Comparison of ENCODE assay signal across 25 cellular contexts in the genomic region with DNA sequence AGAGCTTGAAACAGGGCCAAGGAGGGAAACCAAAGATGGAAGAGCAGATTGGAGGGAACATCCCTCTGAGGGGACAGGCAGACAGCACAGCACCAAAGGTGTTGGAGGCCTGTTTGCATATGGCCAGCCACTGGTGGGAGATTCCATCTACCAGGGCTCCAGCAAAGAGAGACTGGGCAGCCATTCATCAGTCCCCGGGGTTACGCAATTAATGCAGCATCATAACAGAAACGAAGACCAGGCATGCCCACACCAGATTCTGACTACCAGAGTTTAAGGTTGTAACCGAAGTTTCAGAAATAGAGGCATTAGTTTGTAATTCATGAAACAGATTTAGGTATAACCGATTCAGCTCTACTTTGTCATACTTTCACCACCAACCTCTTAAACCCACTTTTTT. TPM values are rescaled to one million over a fixed set of nuclear protein-coding genes. Genes with fewer than 3 reads are reported as not detected.
"Had no signal": no experiment of that assay in that cellular context is flagged by ENCODE, and none has a peak within 500 bp of the region (broad histone marks: within the 10 kb centered on the region; RNA-seq: fewer than 3 reads in every experiment).

No MANE protein-coding gene starts in this region.

- H3K4me3 ChIP-seq: adrenal gland, Peyer's patch, SJSA1 had no signal

- H3K36me3 Mint-ChIP-seq: activated naive CD8-positive, alpha-beta T cell treated with anti-CD3 and anti-CD28 coated beads, Interleukin-2, amount 10 ng/mL, durations not matched to agents 7 days and 5 days; WTC11 had no signal

- H3K4me1 ChIP-seq: adrenal gland, Peyer's patch had no signal

- H3K9me3 ChIP-seq: adrenal gland, Peyer's patch, SJSA1 had no signal

- H3K4me3 Mint-ChIP-seq: activated CD8-positive, alpha-beta T cell treated with anti-CD3 and anti-CD28 coated beads, Interleukin-2, amount 10 ng/mL, durations not matched to agents 7 days and 5 days; activated naive CD8-positive, alpha-beta T cell treated with anti-CD3 and anti-CD28 coated beads, Interleukin-2, amount 10 ng/mL, durations not matched to agents 7 days and 5 days; WTC11 had no signal

- DNase-seq: activated CD4-positive, alpha-beta T cell treated with anti-CD3 and anti-CD28 coated beads for 48 hours; activated CD4-positive, alpha-beta T cell treated with anti-CD3 and anti-CD28 coated beads, Interleukin-2, amount 50 U/mL, for 4 hours; activated CD4-positive, CD25-positive, alpha-beta regulatory T cell treated with anti-CD3 and anti-CD28 coated beads, Interleukin-2, amount 50 U/mL, for 72 hours; activated CD8-positive, alpha-beta memory T cell treated with anti-CD3 and anti-CD28 coated beads, Interleukin-2, amount 50 U/mL, for 48 hours; activated CD8-positive, alpha-beta T cell treated with anti-CD3 and anti-CD28 coated beads, Interleukin-2, amount 10 ng/mL, durations not matched to agents 7 days and 5 days; activated naive CD4-positive, alpha-beta T cell treated with anti-CD3 and anti-CD28 coated beads, Interleukin-2, amount 50 U/mL, for 16 hours; activated naive CD8-positive, alpha-beta T cell treated with anti-CD3 and anti-CD28 coated beads, Interleukin-2, amount 10 ng/mL, durations not matched to agents 7 days and 5 days; activated T-cell treated with anti-CD3 and anti-CD28 coated beads, Interleukin-2, amount 50 U/mL, for 1 hour; adrenal gland; anterior cingulate cortex; caudate nucleus; MM.1S; NCI-H1092 treated with DMSO at 0.1 percent for 48 hours; NCI-H1417 treated with DMSO at 0.1 percent for 48 hours; NCI-H1694 treated with DMSO at 0.1 percent for 48 hours; NCI-H2029 treated with DMSO at 0.1 percent for 48 hours; NCI-H345; NCI-H510A; NCI-H69; Peyer's patch; SHP77; SW 1271 had no signal

- ATAC-seq: activated CD8-positive, alpha-beta T cell treated with anti-CD3 and anti-CD28 coated beads, Interleukin-2, amount 10 ng/mL, durations not matched to agents 7 days and 5 days; SK-N-SH treated with all-trans-retinoic acid at 6 μM for 48 hours; WTC11 had no signal

- H3K4me1 Mint-ChIP-seq: activated naive CD8-positive, alpha-beta T cell treated with anti-CD3 and anti-CD28 coated beads, Interleukin-2, amount 10 ng/mL, durations not matched to agents 7 days and 5 days; WTC11 had no signal

- H3K36me3 ChIP-seq: adrenal gland, Peyer's patch had no signal

- H3K27ac ChIP-seq: adrenal gland, Peyer's patch, SJSA1 had no signal

- H3K9me3 Mint-ChIP-seq: activated naive CD8-positive, alpha-beta T cell treated with anti-CD3 and anti-CD28 coated beads, Interleukin-2, amount 10 ng/mL, durations not matched to agents 7 days and 5 days had no signal

- H3K27ac Mint-ChIP-seq: activated CD8-positive, alpha-beta T cell treated with anti-CD3 and anti-CD28 coated beads, Interleukin-2, amount 10 ng/mL, durations not matched to agents 7 days and 5 days; activated naive CD8-positive, alpha-beta T cell treated with anti-CD3 and anti-CD28 coated beads, Interleukin-2, amount 10 ng/mL, durations not matched to agents 7 days and 5 days; WTC11 had no signal

- H3K27me3 ChIP-seq: adrenal gland, Peyer's patch, SJSA1 had no signal

RNA-seq across cellular contexts. Expression of a gene that starts 58.1 kb away (rescaled TPM):
- total RNA-seq: activated naive CD8-positive, alpha-beta T cell treated with anti-CD3 and anti-CD28 coated beads, Interleukin-2, amount 10 ng/mL, durations not matched to agents 7 days and 5 days had no signal
